In the genomic region with DNA sequence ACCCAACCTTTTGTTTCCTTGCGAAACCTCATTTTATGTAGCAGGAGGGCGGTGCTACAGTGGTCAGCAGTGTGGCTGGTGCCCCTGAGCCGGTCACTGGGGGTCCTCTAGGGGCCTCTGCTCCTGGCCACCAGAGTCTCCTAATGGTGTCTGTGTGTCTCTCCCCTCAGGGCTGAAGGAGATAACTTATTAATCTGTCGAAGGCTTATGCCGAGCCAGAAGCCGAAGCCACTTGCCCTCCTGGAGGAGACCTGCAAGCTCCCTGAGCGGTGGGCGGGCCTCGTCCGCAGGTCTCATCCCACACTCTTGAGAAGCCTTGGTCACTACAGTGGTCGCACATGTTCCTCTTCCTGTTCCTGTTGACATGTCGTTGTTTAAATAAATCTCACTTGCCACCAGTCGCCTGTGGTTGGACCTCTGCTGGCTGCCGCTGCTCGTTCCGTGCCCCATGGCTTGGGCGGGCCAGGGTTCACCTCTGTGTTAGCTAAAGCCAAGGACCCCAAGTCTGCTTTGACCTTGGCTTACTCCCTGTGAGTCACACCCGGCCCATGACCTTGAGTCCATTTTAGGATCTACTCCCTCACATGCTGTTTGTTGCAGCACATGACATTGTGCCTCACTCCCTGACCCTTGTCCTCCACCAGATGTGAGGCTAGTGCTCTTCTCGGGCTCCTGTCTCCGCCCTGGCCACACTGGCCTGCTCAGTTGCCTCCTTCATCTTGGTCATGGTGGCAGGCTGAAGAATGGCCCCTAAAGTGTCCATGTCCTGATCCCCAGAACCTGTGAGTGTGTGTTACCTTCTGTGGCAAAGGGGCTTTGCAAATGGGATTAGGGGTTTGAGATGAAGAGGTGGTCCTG, we compare ENCODE assay signal across 18 cellular contexts. TPM values are rescaled to one million over a fixed set of nuclear protein-coding genes. Genes with fewer than 3 reads are reported as not detected.
DNase-seq lines count a peak whose midpoint lies in the region; ATAC-seq and TF ChIP-seq lines count a peak whose summit lies in the region.
"Had no signal": no experiment of that assay in that cellular context is flagged by ENCODE, and none has a peak within 500 bp of the region (broad histone marks: within the 10 kb centered on the region; RNA-seq: fewer than 3 reads in every experiment).

No MANE protein-coding gene starts in this region.

- H3K27me3 ChIP-seq in adipocyte (replicated peaks; ENCODE audit: control insufficient read depth, insufficient read depth, low read length) = no peaks in the 10 kb centered on the region
- no peaks in the 10 kb centered on the region for H3K27me3 ChIP-seq in right lobe of liver
- H3K27me3 ChIP-seq in uterus = no peaks in the 10 kb centered on the region
- H3K27me3 ChIP-seq: neutrophil, SJSA1 had no signal

- H3K27me3 Mint-ChIP-seq in activated T-cell treated with anti-CD3 and anti-CD28 coated beads, Interleukin-2, amount 50 U/mL, for 24 hours = no peaks in the 10 kb centered on the region
- H3K27me3 Mint-ChIP-seq in immature natural killer cell (ENCODE audit: low read depth in 3 of 3) = peaks cover 0 to 2% (median 1%) of the 10 kb centered on the region in 3 donors
- no peaks in the 10 kb centered on the region for H3K27me3 Mint-ChIP-seq in activated T-cell treated with anti-CD3 and anti-CD28 coated beads, Interleukin-2, amount 50 U/mL, for 4 hours (ENCODE audit: low read depth)

- H3K4me1 ChIP-seq in adipocyte (ENCODE audit: control insufficient read depth, insufficient read depth, low read length) (peaks cover 15% of the 10 kb centered on the region), right lobe of liver (no peaks in the 10 kb centered on the region), uterus (no peaks in the 10 kb centered on the region)
- H3K4me1 ChIP-seq: SJSA1 had no signal

- no peak overlapping the region for H3K9ac ChIP-seq in adipocyte (ENCODE audit: low read length)

- H3K36me3 Mint-ChIP-seq in activated T-cell treated with anti-CD3 and anti-CD28 coated beads, Interleukin-2, amount 50 U/mL, for 24 hours (ENCODE audit: low read depth) = peaks cover 49% of the 10 kb centered on the region
- peaks cover 16 to 20% (median 20%) of the 10 kb centered on the region in 3 donors for H3K36me3 Mint-ChIP-seq in immature natural killer cell
- H3K36me3 Mint-ChIP-seq in activated T-cell treated with anti-CD3 and anti-CD28 coated beads, Interleukin-2, amount 50 U/mL, for 4 hours (ENCODE audit: insufficient read depth) = peaks cover 24% of the 10 kb centered on the region

- WGBS in right lobe of liver (ENCODE audit: insufficient coverage, low coverage, low lambda C conversion rate, missing lambda C conversion rate) = 52% methylated on average over 12 of the region's 20 CpGs

- intact Hi-C loops in right lobe of liver (cut with DNase I) (no loop called here), uterus (cut with DNase I; ENCODE audit: low total_unique reads) (no loop called here)

- no peak for DNase-seq in activated T-cell treated with anti-CD3 and anti-CD28 coated beads, Interleukin-2, amount 50 U/mL, for 24 hours
- DNase-seq in activated T-cell treated with anti-CD3 and anti-CD28 coated beads for 4 hours = no peak
- DNase-seq in adipocyte (ENCODE audit: low read depth) = peak; percentile 38
- DNase-seq in right lobe of liver = peak in 2 of 3 donors; percentile 67 to 69
- DNase-seq in uterus = peak in 1 of 2 donors; percentile 27
- DNase-seq in stimulated activated naive CD4-positive, alpha-beta T cell (lab: John Stamatoyannopoulos, UW) = no peak
- DNase-seq in immature natural killer cell = no peak
- no peak for DNase-seq in activated T-cell treated with anti-CD3 and anti-CD28 coated beads, Interleukin-2, amount 50 U/mL, for 4 hours
- DNase-seq: activated gamma-delta T cell treated with Interleukin-2 at 50 U/mL for 16 hours, DMS79, NCI-H345 had no signal

- TF ChIP-seq CTCF in right lobe of liver (IDR thresholded peaks at IDR 0.05) = no peak
- no peak for TF ChIP-seq CTCF in uterus (IDR thresholded peaks at IDR 0.05)

- H3K9me3 ChIP-seq in adipocyte (ENCODE audit: control insufficient read depth, low read length) = no peaks in the 10 kb centered on the region
- H3K9me3 ChIP-seq in right lobe of liver = no peaks in the 10 kb centered on the region
- no peaks in the 10 kb centered on the region for H3K9me3 ChIP-seq in uterus
- H3K9me3 ChIP-seq: neutrophil, SJSA1 had no signal

- H3K4me3 ChIP-seq in adipocyte (ENCODE audit: low read length) = no peak overlapping the region
- peak overlapping the region in 2 of 3 donors; percentile 1 to 4 for H3K4me3 ChIP-seq in right lobe of liver
- no peak overlapping the region for H3K4me3 ChIP-seq in uterus
- H3K4me3 ChIP-seq: GM23338, lung, SJSA1 had no signal

- peak overlapping the region; percentile 13 for H3K27ac Mint-ChIP-seq in activated T-cell treated with anti-CD3 and anti-CD28 coated beads, Interleukin-2, amount 50 U/mL, for 24 hours
- peak overlapping the region in 2 of 6 donors; percentile 45 to 74 for H3K27ac Mint-ChIP-seq in immature natural killer cell
- H3K27ac Mint-ChIP-seq: GM23338 had no signal

- peaks cover 25% of the 10 kb centered on the region for H3K36me3 ChIP-seq in adipocyte (ENCODE audit: control insufficient read depth, insufficient read depth, low read length, severe bottlenecking)
- H3K36me3 ChIP-seq in right lobe of liver = no peaks in the 10 kb centered on the region
- H3K36me3 ChIP-seq in uterus = no peaks in the 10 kb centered on the region

- TF ChIP-seq POLR2A in right lobe of liver (IDR thresholded peaks at IDR 0.05) = no peak
- no peak for TF ChIP-seq POLR2A in uterus (IDR thresholded peaks at IDR 0.05)

- H3K9me3 Mint-ChIP-seq in activated T-cell treated with anti-CD3 and anti-CD28 coated beads, Interleukin-2, amount 50 U/mL, for 24 hours = no peaks in the 10 kb centered on the region
- no peaks in the 10 kb centered on the region for H3K9me3 Mint-ChIP-seq in immature natural killer cell
- H3K9me3 Mint-ChIP-seq in activated T-cell treated with anti-CD3 and anti-CD28 coated beads, Interleukin-2, amount 50 U/mL, for 4 hours = no peaks in the 10 kb centered on the region
- H3K9me3 Mint-ChIP-seq: GM23338 had no signal

- peak; percentile 67 to 92 (median 88) for ATAC-seq in right lobe of liver
- no peak for ATAC-seq in activated T-cell treated with anti-CD3 and anti-CD28 coated beads, Interleukin-2, amount 50 U/mL, for 4 hours
- ATAC-seq: GM23338 had no signal

- peak overlapping the region in 2 of 3 donors; percentile 45 to 63 for H3K27ac ChIP-seq in right lobe of liver
- H3K27ac ChIP-seq in uterus = peak overlapping the region; percentile 33 to 39
- H3K27ac ChIP-seq: C4-2B, neutrophil, SJSA1 had no signal

- no peak overlapping the region for H3K4me3 Mint-ChIP-seq in activated T-cell treated with anti-CD3 and anti-CD28 coated beads, Interleukin-2, amount 50 U/mL, for 24 hours
- H3K4me3 Mint-ChIP-seq in immature natural killer cell = peak overlapping the region in 2 of 5 donors; percentile 43 to 46
- H3K4me3 Mint-ChIP-seq in activated T-cell treated with anti-CD3 and anti-CD28 coated beads, Interleukin-2, amount 50 U/mL, for 4 hours = no peak overlapping the region
- H3K4me3 Mint-ChIP-seq: GM23338 had no signal

- peaks cover 11% of the 10 kb centered on the region for H3K4me1 Mint-ChIP-seq in activated T-cell treated with anti-CD3 and anti-CD28 coated beads, Interleukin-2, amount 50 U/mL, for 24 hours (ENCODE audit: low read depth)
- H3K4me1 Mint-ChIP-seq in immature natural killer cell = peaks cover 0 to 14% of the 10 kb centered on the region in 2 donors
- H3K4me1 Mint-ChIP-seq in activated T-cell treated with anti-CD3 and anti-CD28 coated beads, Interleukin-2, amount 50 U/mL, for 4 hours (ENCODE audit: low read depth) = peaks cover 10% of the 10 kb centered on the region
- H3K4me1 Mint-ChIP-seq: GM23338 had no signal

RNA-seq across cellular contexts. Expression of a gene that starts 38.7 kb away (rescaled TPM):
- total RNA-seq in right lobe of liver = under 1 TPM in 2 of 6 experiments, not detected in 4; 0.25 to 0.95 TPM
- under 1 TPM in 2 of 4 donors, not detected in 2; 0.26 to 0.34 TPM for total RNA-seq in uterus
- not detected for polyA plus RNA-seq in immature natural killer cell
- under 1 TPM in 2 of 3 donors, not detected in 1; 0.16 to 0.18 TPM for total RNA-seq in activated T-cell treated with anti-CD3 and anti-CD28 coated beads, Interleukin-2, amount 50 U/mL, for 4 hours
- total RNA-seq: activated CD8-positive, alpha-beta memory T cell treated with anti-CD3 and anti-CD28 coated beads for 36 hours; GM23338; lung; OCI-LY7; SJSA1 had no signal
- polyA plus RNA-seq: GM23338 had no signal

Comparison
In these comparisons a context has a peak if more than half of its experiments do, and no peak if none do; other contexts are left out.
1. DNase-seq: peak in adipocyte (single experiment) and right lobe of liver (2 of 3); none in activated T-cell treated with anti-CD3 and anti-CD28 coated beads, Interleukin-2, amount 50 U/mL, for 24 hours (single experiment), activated T-cell treated with anti-CD3 and anti-CD28 coated beads for 4 hours (single experiment), stimulated activated naive CD4-positive, alpha-beta T cell (0 of 6), immature natural killer cell (0 of 3) and activated T-cell treated with anti-CD3 and anti-CD28 coated beads, Interleukin-2, amount 50 U/mL, for 4 hours (single experiment).
2. H3K4me3 ChIP-seq: peak in right lobe of liver (2 of 3); none in adipocyte (single experiment) and uterus (0 of 2).
3. ATAC-seq: peak in right lobe of liver (4 of 4); none in activated T-cell treated with anti-CD3 and anti-CD28 coated beads, Interleukin-2, amount 50 U/mL, for 4 hours (0 of 2).